Comparison of ENCODE assay signal across 33 cellular contexts in genomic region chr5:119048246-119048645, GRCh38.
"Had no signal": no experiment of that assay in that cellular context is flagged by ENCODE, and none has a peak within 500 bp of the region (broad histone marks: within the 10 kb centered on the region; RNA-seq: fewer than 3 reads in every experiment).

No MANE protein-coding gene starts in this region.

- H3K36me3 ChIP-seq: ascending aorta, breast epithelium, cardiac muscle cell, esophagus squamous epithelium, gastroesophageal sphincter had no signal

- H3K4me1 Mint-ChIP-seq: activated CD4-positive, alpha-beta T cell treated with anti-CD3 and anti-CD28 coated beads for 36 hours; activated CD4-positive, alpha-beta T cell treated with anti-CD3 and anti-CD28 coated beads, Interleukin-2, amount 10 ng/mL, durations not matched to agents 24 days and 14 days; activated CD8-positive, alpha-beta memory T cell treated with anti-CD3 and anti-CD28 coated beads, Interleukin-2, amount 10 ng/mL, durations not matched to agents 7 days and 5 days; activated naive CD4-positive, alpha-beta T cell treated with anti-CD3 and anti-CD28 coated beads, Interleukin-2, amount 50 U/mL, for 24 hours; activated naive CD8-positive, alpha-beta T cell treated with anti-CD3 and anti-CD28 coated beads, Interleukin-2, amount 50 U/mL, for 24 hours; T-cell had no signal

- H3K9me3 Mint-ChIP-seq: activated CD4-positive, alpha-beta memory T cell treated with anti-CD3 and anti-CD28 coated beads for 36 hours; activated CD4-positive, alpha-beta T cell treated with anti-CD3 and anti-CD28 coated beads, Interleukin-2, amount 10 ng/mL, durations not matched to agents 24 days and 14 days; activated naive CD4-positive, alpha-beta T cell treated with anti-CD3 and anti-CD28 coated beads for 36 hours; activated naive CD4-positive, alpha-beta T cell treated with anti-CD3 and anti-CD28 coated beads, Interleukin-2, amount 50 U/mL, for 24 hours; activated naive CD8-positive, alpha-beta T cell treated with anti-CD3 and anti-CD28 coated beads for 36 hours; activated naive CD8-positive, alpha-beta T cell treated with anti-CD3 and anti-CD28 coated beads, Interleukin-2, amount 50 U/mL, for 24 hours; activated T-helper 1 cell treated with anti-CD3 and anti-CD28 coated beads, Interleukin-12 subunit alpha, Interleukin-12 subunit beta, Interleukin-2, Interleukin-4 antibody, amounts not matched to agents 30 ng/mL and 10 ng/mL and 1 ng/mL, durations not matched to agents 14 hours and 24 hours and 36 hours; activated T-helper 2 cell treated with anti-CD3 and anti-CD28 coated beads, Interferon-gamma antibody, Interleukin-2, Interleukin-4, amounts not matched to agents 10 μg/mL and 5 μg/mL and 100 μg/mL, durations not matched to agents 14 hours and 24 hours and 36 hours; brain; dendritic cell treated with granulocyte-macrophage colony-stimulating factor and Interleukin-4, amounts not matched to agents 40 ng/mL and 50 ng/mL, for 4 days; T-cell; T-helper 1 cell treated with Interleukin-12 subunit alpha and Interleukin-12 subunit beta and Interleukin-4 antibody, amounts not matched to agents 30 μg/mL and 1 μg/mL, for 36 hours had no signal

- H3K27ac Mint-ChIP-seq: activated CD4-positive, alpha-beta memory T cell treated with anti-CD3 and anti-CD28 coated beads for 36 hours; activated CD4-positive, alpha-beta T cell treated with anti-CD3 and anti-CD28 coated beads for 36 hours; activated CD4-positive, alpha-beta T cell treated with anti-CD3 and anti-CD28 coated beads, Interleukin-2, amount 10 ng/mL, durations not matched to agents 24 days and 14 days; activated CD8-positive, alpha-beta memory T cell treated with anti-CD3 and anti-CD28 coated beads, Interleukin-2, amount 10 ng/mL, durations not matched to agents 7 days and 5 days; activated CD8-positive, alpha-beta T cell treated with anti-CD3 and anti-CD28 coated beads, Interleukin-2, amount 10 ng/mL, durations not matched to agents 7 days and 5 days; activated naive CD4-positive, alpha-beta T cell treated with anti-CD3 and anti-CD28 coated beads for 36 hours; activated naive CD4-positive, alpha-beta T cell treated with anti-CD3 and anti-CD28 coated beads, Interleukin-2, amount 50 U/mL, for 24 hours; activated naive CD8-positive, alpha-beta T cell treated with anti-CD3 and anti-CD28 coated beads for 36 hours; activated naive CD8-positive, alpha-beta T cell treated with anti-CD3 and anti-CD28 coated beads, Interleukin-2, amount 50 U/mL, for 24 hours; activated T-helper 1 cell treated with anti-CD3 and anti-CD28 coated beads, Interleukin-12 subunit alpha, Interleukin-12 subunit beta, Interleukin-2, Interleukin-4 antibody, amounts not matched to agents 30 ng/mL and 10 ng/mL and 1 ng/mL, durations not matched to agents 14 hours and 24 hours and 36 hours; activated T-helper 2 cell treated with anti-CD3 and anti-CD28 coated beads, Interferon-gamma antibody, Interleukin-2, Interleukin-4, amounts not matched to agents 10 μg/mL and 5 μg/mL and 100 μg/mL, durations not matched to agents 14 hours and 24 hours and 36 hours; brain; dendritic cell treated with granulocyte-macrophage colony-stimulating factor and Interleukin-4, amounts not matched to agents 40 ng/mL and 50 ng/mL, for 4 days; T-cell; T-helper 1 cell treated with Interleukin-12 subunit alpha and Interleukin-12 subunit beta and Interleukin-4 antibody, amounts not matched to agents 30 μg/mL and 1 μg/mL, for 36 hours had no signal

- H3K4me3 Mint-ChIP-seq: activated CD4-positive, alpha-beta memory T cell treated with anti-CD3 and anti-CD28 coated beads for 36 hours; activated CD4-positive, alpha-beta T cell treated with anti-CD3 and anti-CD28 coated beads for 36 hours; activated CD4-positive, alpha-beta T cell treated with anti-CD3 and anti-CD28 coated beads, Interleukin-2, amount 10 ng/mL, durations not matched to agents 24 days and 14 days; activated CD8-positive, alpha-beta memory T cell treated with anti-CD3 and anti-CD28 coated beads, Interleukin-2, amount 10 ng/mL, durations not matched to agents 7 days and 5 days; activated CD8-positive, alpha-beta T cell treated with anti-CD3 and anti-CD28 coated beads, Interleukin-2, amount 10 ng/mL, durations not matched to agents 7 days and 5 days; activated naive CD4-positive, alpha-beta T cell treated with anti-CD3 and anti-CD28 coated beads for 36 hours; activated naive CD4-positive, alpha-beta T cell treated with anti-CD3 and anti-CD28 coated beads, Interleukin-2, amount 50 U/mL, for 24 hours; activated naive CD8-positive, alpha-beta T cell treated with anti-CD3 and anti-CD28 coated beads for 36 hours; activated naive CD8-positive, alpha-beta T cell treated with anti-CD3 and anti-CD28 coated beads, Interleukin-2, amount 50 U/mL, for 24 hours; activated T-helper 1 cell treated with anti-CD3 and anti-CD28 coated beads, Interleukin-12 subunit alpha, Interleukin-12 subunit beta, Interleukin-2, Interleukin-4 antibody, amounts not matched to agents 30 ng/mL and 10 ng/mL and 1 ng/mL, durations not matched to agents 14 hours and 24 hours and 36 hours; brain; dendritic cell treated with granulocyte-macrophage colony-stimulating factor and Interleukin-4, amounts not matched to agents 40 ng/mL and 50 ng/mL, for 4 days; T-cell; T-helper 1 cell treated with Interleukin-12 subunit alpha and Interleukin-12 subunit beta and Interleukin-4 antibody, amounts not matched to agents 30 μg/mL and 1 μg/mL, for 36 hours had no signal

- H3K27me3 Mint-ChIP-seq: activated CD4-positive, alpha-beta memory T cell treated with anti-CD3 and anti-CD28 coated beads for 36 hours; activated CD4-positive, alpha-beta T cell treated with anti-CD3 and anti-CD28 coated beads for 36 hours; activated naive CD4-positive, alpha-beta T cell treated with anti-CD3 and anti-CD28 coated beads, Interleukin-2, amount 50 U/mL, for 24 hours; activated naive CD8-positive, alpha-beta T cell treated with anti-CD3 and anti-CD28 coated beads for 36 hours; activated naive CD8-positive, alpha-beta T cell treated with anti-CD3 and anti-CD28 coated beads, Interleukin-2, amount 50 U/mL, for 24 hours; brain; dendritic cell treated with granulocyte-macrophage colony-stimulating factor and Interleukin-4, amounts not matched to agents 40 ng/mL and 50 ng/mL, for 4 days had no signal

- H3K9me3 ChIP-seq: ascending aorta, breast epithelium, esophagus squamous epithelium, gastroesophageal sphincter had no signal

- DNase-seq: activated CD4-positive, alpha-beta memory T cell treated with anti-CD3 and anti-CD28 coated beads for 36 hours; activated CD4-positive, alpha-beta T cell treated with anti-CD3 and anti-CD28 coated beads for 36 hours; activated CD4-positive, alpha-beta T cell treated with anti-CD3 and anti-CD28 coated beads, Interleukin-2, amount 10 ng/mL, durations not matched to agents 24 days and 14 days; activated CD4-positive, CD25-positive, alpha-beta regulatory T cell; activated CD4-positive, CD25-positive, alpha-beta regulatory T cell treated with anti-CD3 and anti-CD28 coated beads, Interleukin-2, amount 50 U/mL, for 72 hours; activated CD8-positive, alpha-beta memory T cell treated with anti-CD3 and anti-CD28 coated beads, Interleukin-2, amount 10 ng/mL, durations not matched to agents 7 days and 5 days; activated CD8-positive, alpha-beta memory T cell treated with anti-CD3 and anti-CD28 coated beads, Interleukin-2, amount 50 U/mL, for 4 hours; activated CD8-positive, alpha-beta T cell treated with anti-CD3 and anti-CD28 coated beads, Interleukin-2, amount 10 ng/mL, durations not matched to agents 7 days and 5 days; activated effector memory CD4-positive, alpha-beta T cell treated with anti-CD3 and anti-CD28 coated beads, Interleukin-2, amount 50 U/mL, for 16 hours; activated naive CD4-positive, alpha-beta T cell treated with anti-CD3 and anti-CD28 coated beads for 36 hours; activated naive CD8-positive, alpha-beta T cell treated with anti-CD3 and anti-CD28 coated beads for 36 hours; activated naive CD8-positive, alpha-beta T cell treated with anti-CD3 and anti-CD28 coated beads, Interleukin-2, amount 50 U/mL, for 24 hours; activated T-cell treated with anti-CD3 and anti-CD28 coated beads, Interleukin-2, amount 50 U/mL, for 1 hour; activated T-cell treated with anti-CD3 and anti-CD28 coated beads, Interleukin-2, amount 50 U/mL, for 48 hours; central memory CD4-positive, alpha-beta T cell; dorsolateral prefrontal cortex; esophagus squamous epithelium; foreskin melanocyte; SW 1271; T-cell; T1000 had no signal

- H3K36me3 Mint-ChIP-seq: activated CD4-positive, alpha-beta memory T cell treated with anti-CD3 and anti-CD28 coated beads for 36 hours; activated CD8-positive, alpha-beta memory T cell treated with anti-CD3 and anti-CD28 coated beads, Interleukin-2, amount 10 ng/mL, durations not matched to agents 7 days and 5 days; activated naive CD4-positive, alpha-beta T cell treated with anti-CD3 and anti-CD28 coated beads, Interleukin-2, amount 50 U/mL, for 24 hours; activated naive CD8-positive, alpha-beta T cell treated with anti-CD3 and anti-CD28 coated beads for 36 hours; brain; T-cell had no signal

- ATAC-seq: activated CD4-positive, alpha-beta T cell treated with anti-CD3 and anti-CD28 coated beads for 36 hours; activated CD8-positive, alpha-beta memory T cell treated with anti-CD3 and anti-CD28 coated beads, Interleukin-2, amount 10 ng/mL, durations not matched to agents 7 days and 5 days; activated CD8-positive, alpha-beta T cell treated with anti-CD3 and anti-CD28 coated beads, Interleukin-2, amount 10 ng/mL, durations not matched to agents 7 days and 5 days; activated naive CD8-positive, alpha-beta T cell treated with anti-CD3 and anti-CD28 coated beads, Interleukin-2, amount 50 U/mL, for 24 hours; gastroesophageal sphincter; T-cell had no signal

- H3K4me3 ChIP-seq: ascending aorta, breast epithelium, cardiac muscle cell, coronary artery, dorsolateral prefrontal cortex, esophagus squamous epithelium, gastroesophageal sphincter had no signal

- H3K27me3 ChIP-seq: ascending aorta, breast epithelium, cardiac muscle cell, dorsolateral prefrontal cortex, esophagus squamous epithelium, gastroesophageal sphincter had no signal

- H3K27ac ChIP-seq: ascending aorta, breast epithelium, cardiac muscle cell, coronary artery, dorsolateral prefrontal cortex, epithelial cell of prostate, esophagus squamous epithelium, gastroesophageal sphincter had no signal

- H3K4me1 ChIP-seq: ascending aorta, breast epithelium, esophagus squamous epithelium, gastroesophageal sphincter had no signal
